ENCODE assay signal across 8 cellular contexts in the genomic region with DNA sequence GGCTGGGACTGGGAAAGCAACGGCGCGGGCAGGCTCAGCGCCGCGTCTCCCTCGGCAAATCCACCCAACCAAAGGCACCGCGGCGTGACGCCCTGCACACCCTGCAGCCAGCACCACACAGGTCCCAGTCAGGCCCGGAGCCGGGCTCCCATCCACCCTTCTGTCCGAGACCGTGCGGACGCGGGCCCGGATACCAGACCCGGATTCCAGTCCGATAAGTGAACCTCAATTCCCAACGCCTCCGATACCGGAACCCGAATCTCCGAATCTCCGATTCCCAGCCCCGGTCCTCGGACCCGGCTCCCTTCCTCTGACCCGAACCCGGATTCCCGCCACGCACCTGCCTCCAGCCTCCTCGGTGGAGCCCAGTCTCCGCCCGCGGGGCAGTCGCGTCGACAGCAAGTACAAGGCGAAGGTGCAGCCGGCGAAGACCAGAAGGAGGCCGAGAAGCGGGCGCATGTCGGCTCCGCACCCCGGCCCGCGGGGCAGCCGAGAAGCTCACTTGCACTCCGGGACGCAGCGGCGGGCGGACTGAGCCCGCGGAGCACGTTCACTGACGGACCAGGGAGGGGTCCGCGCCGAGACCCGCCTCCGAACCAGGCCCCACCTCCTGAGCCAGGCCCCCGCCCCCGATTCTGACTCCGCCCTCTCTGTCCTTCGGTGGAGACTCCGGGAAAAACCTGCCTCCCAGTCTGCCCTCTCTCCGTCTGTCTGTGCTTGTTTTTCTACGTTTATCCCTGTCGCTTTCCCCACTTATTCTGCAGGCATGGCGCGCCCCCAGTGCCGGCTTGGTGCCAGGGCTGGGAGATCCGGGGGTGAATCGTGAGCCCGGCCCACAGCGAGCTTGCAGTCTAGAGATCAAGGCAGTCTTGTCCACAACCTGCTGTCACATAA. TPM values are rescaled to one million over a fixed set of nuclear protein-coding genes. Genes with fewer than 3 reads are reported as not detected.
DNase-seq lines count a peak whose midpoint lies in the region; TF ChIP-seq lines count a peak whose summit lies in the region.

A gene (minus strand): TSS at position 533 of the 894 bp plus-strand sequence. CDS start 74 bp downstream, at position 459.

- no peak within 1 kb of the TSS for H3K56ac ChIP-seq in H9 (ENCODE audit: insufficient read length, low read depth, low read length)

- H3K27ac Mint-ChIP-seq in H9 (peak within 1 kb of the TSS; percentile 77 to 90 (median 89)), nephron progenitor cell (peak within 1 kb of the TSS; percentile 58)
- H3K27ac Mint-ChIP-seq in stimulated activated naive CD8-positive, alpha-beta T cell treated with anti-CD3 and anti-CD28 coated beads, Interleukin-15, Interleukin-2, amounts not matched to agents 100 ng/mL and 50 ng/mL, for 24 hours = peak within 1 kb of the TSS; percentile 85

- peak within 1 kb of the TSS; percentile 83 for H3K18ac ChIP-seq in H9 (ENCODE audit: insufficient read length, low read depth, low read length)

- no peak within 1 kb of the TSS for H2AK5ac ChIP-seq in H9 (ENCODE audit: insufficient read length, low read length)

- H3K27me3 ChIP-seq in H9 (ENCODE audit: insufficient read depth, low read length) = no peaks in the 10 kb centered on the region

- TF ChIP-seq CTCF in H9 (conservative IDR thresholded peaks at IDR 0.05) = peak; percentile 32; the same call in 2 of the 3 replicates
- TF ChIP-seq CTCF in nephron progenitor cell (IDR thresholded peaks at IDR 0.05) = no peak

- H2BK5ac ChIP-seq in H9 (ENCODE audit: insufficient read length, low read length) = no peak within 1 kb of the TSS

- H3K9ac ChIP-seq in H9 (ENCODE audit: extremely low read depth, insufficient read length, low read length) = peak within 1 kb of the TSS; percentile 90

- H3K27ac ChIP-seq in H9 (ENCODE audit: insufficient read length, low read depth, low read length) = no peak within 1 kb of the TSS

- H4K8ac ChIP-seq in H9 (replicated peaks; ENCODE audit: insufficient read length, low read depth, low read length) = no peak within 1 kb of the TSS

- H3K9me3 Mint-ChIP-seq in H9 = no peaks in the 10 kb centered on the region
- no peaks in the 10 kb centered on the region for H3K9me3 Mint-ChIP-seq in nephron progenitor cell
- H3K9me3 Mint-ChIP-seq in stimulated activated naive CD8-positive, alpha-beta T cell treated with anti-CD3 and anti-CD28 coated beads, Interleukin-15, Interleukin-2, amounts not matched to agents 100 ng/mL and 50 ng/mL, for 24 hours = no peaks in the 10 kb centered on the region

- no peak within 1 kb of the TSS for H2BK12ac ChIP-seq in H9 (ENCODE audit: insufficient read length, low read depth, low read length)

- H3K27me3 Mint-ChIP-seq in H9 (ENCODE audit: low read depth) (peaks cover 7% of the 10 kb centered on the region), nephron progenitor cell (ENCODE audit: low read depth, poor library complexity) (peaks cover 29% of the 10 kb centered on the region)
- peaks cover 3% of the 10 kb centered on the region for H3K27me3 Mint-ChIP-seq in stimulated activated naive CD8-positive, alpha-beta T cell treated with anti-CD3 and anti-CD28 coated beads, Interleukin-15, Interleukin-2, amounts not matched to agents 100 ng/mL and 50 ng/mL, for 24 hours

- no CpG with 5 or more reads among the region's 82 CpGs for WGBS in H9 (ENCODE audit: extremely low coverage, insufficient read length, low lambda C conversion rate)

- H3K23me2 ChIP-seq in H9 (ENCODE audit: insufficient read length, low read depth, low read length, poor library complexity, severe bottlenecking) = peaks cover 2% of the 10 kb centered on the region

- no peak within 1 kb of the TSS for H4K91ac ChIP-seq in H9 (ENCODE audit: insufficient read length, low read depth, low read length)

- no peak within 1 kb of the TSS for H3K4ac ChIP-seq in H9 (ENCODE audit: low read depth, low read length)

- in situ Hi-C loops in G401 (cut with HindIII; ENCODE audit: low sequenced_read_pairs) = no loop called here

- H2BK20ac ChIP-seq in H9 (ENCODE audit: low read depth, low read length, poor library complexity, severe bottlenecking) = no peak within 1 kb of the TSS

- peaks cover 15 to 34% (median 29%) of the 10 kb centered on the region in 3 experiments; a peak in 6 of 7 replicates for H3K36me3 Mint-ChIP-seq in H9 (ENCODE audit: insufficient read depth in 1 of 3, low read depth in 3 of 3)
- peaks cover 24% of the 10 kb centered on the region for H3K36me3 Mint-ChIP-seq in nephron progenitor cell (ENCODE audit: low read depth)
- peaks cover 21% of the 10 kb centered on the region for H3K36me3 Mint-ChIP-seq in stimulated activated naive CD8-positive, alpha-beta T cell treated with anti-CD3 and anti-CD28 coated beads, Interleukin-15, Interleukin-2, amounts not matched to agents 100 ng/mL and 50 ng/mL, for 24 hours (ENCODE audit: low read depth)

- H3K4me1 Mint-ChIP-seq in H9 (peaks cover 9 to 12% of the 10 kb centered on the region in 2 experiments), nephron progenitor cell (peaks cover 27% of the 10 kb centered on the region)
- H3K4me1 Mint-ChIP-seq in stimulated activated naive CD8-positive, alpha-beta T cell treated with anti-CD3 and anti-CD28 coated beads, Interleukin-15, Interleukin-2, amounts not matched to agents 100 ng/mL and 50 ng/mL, for 24 hours (ENCODE audit: low read depth) = peaks cover 13% of the 10 kb centered on the region

- DNase-seq in G401 (ENCODE audit: low spot score) (peak; percentile 89), H9 (peak; percentile 93), M059J (ENCODE audit: low read depth) (peak; percentile 88), SHP77 treated with DMSO at 0.1 percent for 48 hours (lab: John Stamatoyannopoulos, UW) (peak; percentile 56), fibroblast of the conjunctiva (ENCODE audit: low read depth) (peak; percentile 80), nephron progenitor cell (peak; percentile 97)
- DNase-seq in activated effector memory CD4-positive, alpha-beta T cell treated with anti-CD3 and anti-CD28 coated beads, Interleukin-2, amount 50 U/mL, for 16 hours = peak; percentile 95

- no peaks in the 10 kb centered on the region for H3K79me1 ChIP-seq in H9 (ENCODE audit: insufficient read depth, low read depth, low read length, poor library complexity, severe bottlenecking)

- H3K79me2 ChIP-seq in H9 (ENCODE audit: insufficient read depth, low read length) = no peaks in the 10 kb centered on the region

- H4K5ac ChIP-seq in H9 (ENCODE audit: insufficient read length, low read depth, low read length) = no peak within 1 kb of the TSS

- H3K9me3 ChIP-seq in H9 (ENCODE audit: control insufficient read depth, low read depth, low read length) = no peaks in the 10 kb centered on the region

- no peak within 1 kb of the TSS for H3K23ac ChIP-seq in H9 (ENCODE audit: insufficient read length, low read depth, low read length)

- no peak within 1 kb of the TSS for H3T11ph ChIP-seq in H9 (ENCODE audit: low read length)

- H3K4me1 ChIP-seq in H9 (ENCODE audit: insufficient read depth, low read length) = peaks cover 2% of the 10 kb centered on the region; the same call in 1 of the 2 replicates

- peak within 1 kb of the TSS; percentile 61 for H3K4me2 ChIP-seq in H9 (ENCODE audit: insufficient read depth, insufficient read length, low read length)

- H2AFZ ChIP-seq in H9 (ENCODE audit: low read length) = no peak within 1 kb of the TSS

- H3K4me3 Mint-ChIP-seq in H9 (peak within 1 kb of the TSS; percentile 86 to 98), nephron progenitor cell (peak within 1 kb of the TSS; percentile 96)
- peak within 1 kb of the TSS; percentile 93 for H3K4me3 Mint-ChIP-seq in stimulated activated naive CD8-positive, alpha-beta T cell treated with anti-CD3 and anti-CD28 coated beads, Interleukin-15, Interleukin-2, amounts not matched to agents 100 ng/mL and 50 ng/mL, for 24 hours

- 0 out of 2 replicates have a peak within 1 kb of the TSS, but pooled peaks have one; percentile 40 for H2BK15ac ChIP-seq in H9 (ENCODE audit: low read depth, low read length)

- H4K20me1 ChIP-seq in H9 (ENCODE audit: control insufficient read depth, insufficient read depth, insufficient read length) = no peaks in the 10 kb centered on the region

- H2BK120ac ChIP-seq in H9 (ENCODE audit: low read depth, low read length, poor library complexity, severe bottlenecking) = no peak within 1 kb of the TSS

- H3K14ac ChIP-seq in H9 (ENCODE audit: insufficient read depth, low read length) = peak within 1 kb of the TSS; percentile 79

RNA-seq across cellular contexts. Expression of the gene that starts here (rescaled TPM):
- 17.2 and 29.2 TPM in 2 replicates for total RNA-seq in G401 (2014; rRNA removed; shearing (Covaris generic))
- 23.3 and 23.9 TPM in 2 replicates for total RNA-seq in H9 (2021)
- total RNA-seq in M059J (2014; rRNA removed; shearing (Covaris generic)) = 9.3 and 14.9 TPM in 2 replicates
